ENCODE assay signal across 20 cellular contexts in genomic region chr2:186560254-186560653, GRCh38.
"Had no signal": no experiment of that assay in that cellular context is flagged by ENCODE, and none has a peak within 500 bp of the region (broad histone marks: within the 10 kb centered on the region; RNA-seq: fewer than 3 reads in every experiment).

No MANE protein-coding gene starts in this region.

- H3K4me1 ChIP-seq: adrenal gland, heart left ventricle, neural progenitor cell, right atrium auricular region, tibial nerve, uterus had no signal

- H3K27ac ChIP-seq: adrenal gland, heart left ventricle, neural progenitor cell, right atrium auricular region, tibial nerve, uterus, WERI-Rb-1 had no signal

- H3K27me3 ChIP-seq: adrenal gland, heart left ventricle, neural progenitor cell, right atrium auricular region, tibial nerve, uterus had no signal

- DNase-seq: activated CD4-positive, alpha-beta T cell treated with anti-CD3 and anti-CD28 coated beads for 1 hour; activated CD8-positive, alpha-beta memory T cell treated with anti-CD3 and anti-CD28 coated beads for 24 hours; activated CD8-positive, alpha-beta memory T cell treated with anti-CD3 and anti-CD28 coated beads, Interleukin-2, amount 50 U/mL, for 48 hours; activated effector memory CD4-positive, alpha-beta T cell treated with Interleukin-2 at 50 U/mL for 16 hours; activated T-cell treated with anti-CD3 and anti-CD28 coated beads, Interleukin-2, amount 50 U/mL, for 48 hours; adrenal gland; cerebellar nuclear complex; effector CD4-positive, alpha-beta T cell; heart left ventricle; left ventricle myocardium superior; naive thymus-derived CD4-positive, alpha-beta T cell; stimulated activated CD4-positive, alpha-beta T cell treated with anti-CD3 and anti-CD28 coated beads, Interleukin-2, amount 100 ng/mL, for 24 hours; stimulated activated naive CD4-positive, alpha-beta T cell treated with Interleukin-2 at 50 U/mL for 16 hours; substantia nigra; uterus; WERI-Rb-1 had no signal

- H3K4me3 ChIP-seq: adrenal gland, heart left ventricle, neural progenitor cell, right atrium auricular region, tibial nerve, uterus had no signal

- H3K9me3 ChIP-seq: adrenal gland, right atrium auricular region, tibial nerve, uterus had no signal

- ATAC-seq: activated naive CD4-positive, alpha-beta T cell treated with anti-CD3 and anti-CD28 coated beads, Interleukin-2, amount 50 U/mL, for 72 hours; heart left ventricle; left ventricle myocardium superior; naive thymus-derived CD4-positive, alpha-beta T cell had no signal

- H3K36me3 ChIP-seq: adrenal gland, heart left ventricle, neural progenitor cell, right atrium auricular region, tibial nerve, uterus, WERI-Rb-1 had no signal
